ENCODE assay signal across 12 cellular contexts in genomic region chr5:150508021-150508640, GRCh38. TPM values are rescaled to one million over a fixed set of nuclear protein-coding genes. Genes with fewer than 3 reads are reported as not detected.
A peak's percentile ranks its signal among the peaks of the same experiment; 100 is the strongest.
DNase-seq lines count a peak whose midpoint lies in the region; ATAC-seq, FAIRE-seq and TF ChIP-seq lines count a peak whose summit lies in the region.
"Had no signal": no experiment of that assay in that cellular context is flagged by ENCODE, and none has a peak within 500 bp of the region (broad histone marks: within the 10 kb centered on the region; RNA-seq: fewer than 3 reads in every experiment).

Gene NDST1, plus strand, starts transcription at chr5:150508131. Its CDS starts 13,124 bp downstream, at chr5:150521255.

- H3K4me1 Mint-ChIP-seq in astrocyte (ENCODE audit: low read depth, unreplicated experiment): peaks cover 67% of the 10 kb centered on the region

- H2AFZ ChIP-seq in astrocyte (ENCODE audit: low read depth, low read length): no peak within 1 kb of the TSS

- no peaks in the 10 kb centered on the region for H3K27me3 Mint-ChIP-seq in astrocyte (ENCODE audit: low read depth, unreplicated experiment)

- no peak within 1 kb of the TSS for H3K4me3 Mint-ChIP-seq in astrocyte (ENCODE audit: unreplicated experiment)

- no peaks in the 10 kb centered on the region for H3K27me3 ChIP-seq in AG04450 (ENCODE audit: control insufficient read depth, insufficient read depth, low read length)
- H3K27me3 ChIP-seq in astrocyte (ENCODE audit: insufficient read depth, low read length): no peaks in the 10 kb centered on the region
- no peaks in the 10 kb centered on the region for H3K27me3 ChIP-seq in left ventricle myocardium inferior (ENCODE audit: low read depth)
- H3K27me3 ChIP-seq in pancreas: no peaks in the 10 kb centered on the region

- H3K4me1 ChIP-seq in astrocyte (ENCODE audit: insufficient read depth, low read length): peaks cover 67% of the 10 kb centered on the region
- peaks cover 100% of the 10 kb centered on the region for H3K4me1 ChIP-seq in left ventricle myocardium inferior
- H3K4me1 ChIP-seq in pancreas: peaks cover 86 to 97% (median 91%) of the 10 kb centered on the region in 3 donors

- H3K27ac ChIP-seq in AG04450 (ENCODE audit: low read depth, low read length) (peak within 1 kb of the TSS; percentile 39), astrocyte (ENCODE audit: low read depth, low read length) (peak within 1 kb of the TSS; percentile 40), left ventricle myocardium inferior (replicated peaks) (peak within 1 kb of the TSS; percentile 90), pancreas (peak within 1 kb of the TSS; percentile 32 to 81 (median 64))

- CTCF ChIA-PET in AG04450 (lab: Charles Lee): interaction anchor here (0.9 kb wide), 1 partner anchor 13 kb away, joined by 3 read pairs; no protein-coding TSS in a partner anchor

- H3K4me2 ChIP-seq in astrocyte (ENCODE audit: low read length): no peak within 1 kb of the TSS

- peak within 1 kb of the TSS; percentile 28 for H3K9ac ChIP-seq in astrocyte (ENCODE audit: low read length)

- TF ChIP-seq CTCF in AG04450 (IDR thresholded peaks at IDR 0.05; ENCODE audit: low read depth, low read length): no peak
- TF ChIP-seq CTCF in astrocyte (IDR thresholded peaks at IDR 0.05; ENCODE audit: insufficient read depth, low read depth, low read length): no peak
- no peak for TF ChIP-seq CTCF in left ventricle myocardium inferior (IDR thresholded peaks at IDR 0.05; ENCODE audit: borderline replicate concordance)
- TF ChIP-seq CTCF in pancreas (IDR thresholded peaks at IDR 0.05): no peak
- no peak for TF ChIP-seq CTCF in GM10266 (IDR thresholded peaks at IDR 0.05; ENCODE audit: control insufficient read depth, insufficient read depth, low read depth, missing control alignments)

- intact Hi-C loops in left ventricle myocardium inferior (cut with micrococcal nuclease) (no loop called here), pancreas (cut with DNase I) (no loop called here)

- FAIRE-seq in astrocyte (lab: Jason Lieb, UNC) (no peak), pancreas (lab: Jason Lieb, UNC) (no peak)
- FAIRE-seq: GM18507 had no signal

- H3K9me3 ChIP-seq in AG04450 (ENCODE audit: control insufficient read depth, insufficient read depth, low read length) (no peaks in the 10 kb centered on the region), astrocyte (ENCODE audit: insufficient read depth, low read depth, low read length) (no peaks in the 10 kb centered on the region), left ventricle myocardium inferior (replicated peaks) (no peaks in the 10 kb centered on the region), pancreas (no peaks in the 10 kb centered on the region)

- H3K36me3 Mint-ChIP-seq in astrocyte (ENCODE audit: low read depth, unreplicated experiment): peaks cover 12% of the 10 kb centered on the region

- POLR2A ChIA-PET in AG04450 (lab: Yijun Ruan, JAX): no interaction called here

- no peak within 1 kb of the TSS for H3K4me3 ChIP-seq in AG04450 (ENCODE audit: low read depth, low read length)
- H3K4me3 ChIP-seq in astrocyte (ENCODE audit: insufficient read depth, low read depth, low read length): no peak within 1 kb of the TSS
- no peak within 1 kb of the TSS for H3K4me3 ChIP-seq in left ventricle myocardium inferior
- peak within 1 kb of the TSS in 1 of 4 donors; percentile 13 for H3K4me3 ChIP-seq in pancreas

- peak in 2 of 4 donors; percentile 20 to 34 for ATAC-seq in pancreas

- WGBS in pancreas, 2 donors: 34 to 39% methylated on average over 10 to 11 of the region's 11 CpGs

- DNase-seq in AG04450 (ENCODE audit: low read depth, low spot score) (no peak), astrocyte (ENCODE audit: low read depth) (no peak), left ventricle myocardium inferior (no peak), pancreas (peak in 2 of 6 donors; percentile 53 to 68), NCI-H2196 (lab: John Stamatoyannopoulos, UW; ENCODE audit: unreplicated experiment) (no peak), NCI-H2171 treated with DMSO at 0.1 percent for 48 hours (lab: John Stamatoyannopoulos, UW) (no peak), SKM-1 (lab: John Stamatoyannopoulos, UW; ENCODE audit: unreplicated experiment) (no peak), GM10266 (ENCODE audit: extremely low spot score) (no peak)
- DNase-seq: ACHN, islet precursor cell, NCI-H1105 had no signal

- peaks cover 98% of the 10 kb centered on the region for H4K20me1 ChIP-seq in astrocyte (ENCODE audit: insufficient read depth, low read length)

- peaks cover 100% of the 10 kb centered on the region for H3K79me2 ChIP-seq in astrocyte (ENCODE audit: insufficient read depth, low read length)

- H3K9me3 Mint-ChIP-seq in astrocyte (ENCODE audit: unreplicated experiment): no peaks in the 10 kb centered on the region

- peak within 1 kb of the TSS; percentile 87 for H3K27ac Mint-ChIP-seq in astrocyte (ENCODE audit: unreplicated experiment)

- H3K36me3 ChIP-seq in astrocyte (ENCODE audit: insufficient read depth, low read length) (peaks cover 3% of the 10 kb centered on the region), left ventricle myocardium inferior (no peaks in the 10 kb centered on the region), pancreas (no peaks in the 10 kb centered on the region)

RNA-seq across cellular contexts. Expression of gene NDST1, which starts in this region (rescaled TPM):
- polyA plus RNA-seq in AG04450 (2011; rRNA removed): 52.2 and 63.2 TPM in 2 replicates
- polyA minus RNA-seq in AG04450 (2011; rRNA and poly(A)+ RNA removed): 69.4 and 93.7 TPM in 2 replicates
- 293 and 321 TPM in 2 replicates for total RNA-seq in astrocyte
- total RNA-seq in left ventricle myocardium inferior: 58.9 TPM
- total RNA-seq in pancreas: 10 to 100 TPM; 35.5 to 57.2 (median 41.0) TPM
- polyA plus RNA-seq in pancreas: 10 to 100 TPM in 1 of 2 donors, 1 to 10 TPM in 1; 9.9 to 20.2 TPM

Comparison
In these comparisons a context has a peak if more than half of its experiments do, and no peak if none do; other contexts are left out.
1. H3K27ac ChIP-seq: peak in every context shown above with its lines; median percentile 90 in left ventricle myocardium inferior; 64 in pancreas; 40 in astrocyte; 39 in AG04450.